In the genomic region with DNA sequence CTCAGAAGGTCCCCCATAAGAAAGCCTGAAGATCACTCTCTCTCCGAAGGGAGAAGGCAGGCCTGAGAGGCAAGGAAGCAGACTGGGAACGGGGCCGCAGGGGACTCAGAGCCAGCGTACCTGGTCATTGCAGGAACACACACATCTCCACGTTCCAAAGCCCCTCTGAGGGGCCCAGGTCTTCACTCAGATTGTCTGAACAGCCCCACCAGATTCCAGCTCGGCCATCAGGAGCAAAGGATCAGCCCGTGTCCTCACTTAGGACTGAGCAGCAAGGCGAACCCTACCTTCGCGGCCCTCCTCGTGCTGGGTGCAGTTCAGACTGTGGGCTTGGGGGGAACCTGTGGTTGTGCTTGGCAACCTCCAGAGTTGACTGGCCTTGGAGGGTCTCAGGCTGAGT, we compare ENCODE assay signal across 21 cellular contexts. TPM values are rescaled to one million over a fixed set of nuclear protein-coding genes. Genes with fewer than 3 reads are reported as not detected.
A peak's percentile ranks its signal among the peaks of the same experiment; 100 is the strongest.
DNase-seq lines count a peak whose midpoint lies in the region; ATAC-seq, FAIRE-seq and TF ChIP-seq lines count a peak whose summit lies in the region.
"Had no signal": no experiment of that assay in that cellular context is flagged by ENCODE, and none has a peak within 500 bp of the region (broad histone marks: within the 10 kb centered on the region; RNA-seq: fewer than 3 reads in every experiment).

No MANE protein-coding gene starts in this region.

- H3K27me3 Mint-ChIP-seq in mesothelial cell of epicardium (ENCODE audit: low read depth), result no peaks in the 10 kb centered on the region

- FAIRE-seq in K562 (lab: Jason Lieb, UNC), result no peak
- FAIRE-seq: A204.1, D721Med, G401.6, GM12892, GM18507, H54, HTR-8/SVneo had no signal

- CTCF ChIA-PET in K562 (lab: Yijun Ruan, JAX; ENCODE audit: low intra/inter-chr PET ratio), result no interaction called here

- H3K4ac ChIP-seq in trophoblast cell (ENCODE audit: low read depth, low read length), result no peak overlapping the region

- H3K36me3 ChIP-seq in K562 (ENCODE audit: control insufficient read depth, insufficient read depth, low read length), result no peaks in the 10 kb centered on the region
- H3K36me3 ChIP-seq in trophoblast cell (ENCODE audit: control insufficient read depth in 1 of 2, insufficient read depth in 2 of 2, low read length in 2 of 2), result no peaks in the 10 kb centered on the region
- no peaks in the 10 kb centered on the region for H3K36me3 ChIP-seq in mucosa of descending colon (ENCODE audit: low read depth)

- no peaks in the 10 kb centered on the region for H3K9me1 ChIP-seq in K562 (ENCODE audit: control insufficient read depth, insufficient read depth, low read length)

- H4K91ac ChIP-seq in trophoblast cell (ENCODE audit: low read depth, low read length), result peak overlapping the region; percentile 32

- POLR2A ChIA-PET in K562 (lab: Yijun Ruan, JAX), result no interaction called here

- H3K9me3 ChIP-seq in K562 (replicated peaks; ENCODE audit: control insufficient read depth, insufficient read depth, low read depth, low read length) (no peaks in the 10 kb centered on the region), trophoblast cell (ENCODE audit: insufficient read depth, low read depth, low read length) (no peaks in the 10 kb centered on the region), mucosa of descending colon (no peaks in the 10 kb centered on the region)
- H3K9me3 ChIP-seq: Caco-2 had no signal

- no peak for TF ChIP-seq CTCF in K562 (IDR thresholded peaks at IDR 0.05 in 2 of 3, conservative IDR thresholded peaks at IDR 0.05 in 1 of 3; ENCODE audit: insufficient read depth in 2 of 3, low read depth in 1 of 3, low read length in 3 of 3)
- no peak for TF ChIP-seq CTCF in mesothelial cell of epicardium (IDR thresholded peaks at IDR 0.05; ENCODE audit: unreplicated experiment)
- TF ChIP-seq CTCF in mucosa of descending colon (IDR thresholded peaks at IDR 0.05), result no peak

- H3K79me2 ChIP-seq in K562 (ENCODE audit: control insufficient read depth, insufficient read depth, low read length), result no peaks in the 10 kb centered on the region
- H3K79me2 ChIP-seq in trophoblast cell (ENCODE audit: control insufficient read depth, insufficient read depth, low read length, poor library complexity), result no peaks in the 10 kb centered on the region

- in situ Hi-C loops in K562 (cut with MboI), result no loop called here

- TF ChIP-seq POLR2A in K562 (conservative IDR thresholded peaks at IDR 0.05), result no peak

- under 1% methylated on average over 11 of the region's 11 CpGs for WGBS in K562 (ENCODE audit: insufficient coverage, low coverage, missing lambda C conversion rate)
- WGBS in trophoblast cell (ENCODE audit: extremely low coverage, insufficient coverage, insufficient read length), result no CpG with 5 or more reads among the region's 11 CpGs

- peak overlapping the region; percentile 4 for H3K27ac Mint-ChIP-seq in mesothelial cell of epicardium
- H3K27ac Mint-ChIP-seq: CD4-positive, alpha-beta T cell had no signal

- H3K14ac ChIP-seq in trophoblast cell (ENCODE audit: low read length), result no peak overlapping the region

- H3K9ac ChIP-seq in K562 (ENCODE audit: insufficient read depth in 1 of 2, low read depth in 2 of 2, low read length in 2 of 2) (no peak overlapping the region; a peak in 1 of 4 replicates), trophoblast cell (ENCODE audit: low read length) (no peak overlapping the region)

- no peak for TF ChIP-seq RAD21 in K562 (CRISPR knock-in tag; conservative IDR thresholded peaks at IDR 0.05 in 1 of 2, IDR thresholded peaks at IDR 0.05 in 1 of 2)

- no peak overlapping the region for H4K8ac ChIP-seq in trophoblast cell (ENCODE audit: low read depth, low read length)

- H4K20me1 ChIP-seq in K562 (replicated peaks; ENCODE audit: control insufficient read depth, insufficient read depth, low read length), result no peaks in the 10 kb centered on the region; the same call in 1 of the 2 replicates

- no TSS peak for BruUV-seq in K562 (replicated peaks; lab: Mats Ljungman, UMichigan)

- H3K27me3 ChIP-seq in K562 (ENCODE audit: control insufficient read depth in 2 of 2, insufficient read depth in 2 of 2, low read length in 2 of 2) (peaks cover 24 to 37% of the 10 kb centered on the region in 2 experiments), trophoblast cell (ENCODE audit: insufficient read depth, low read length) (no peaks in the 10 kb centered on the region)

- no peaks in the 10 kb centered on the region for H3K36me3 Mint-ChIP-seq in mesothelial cell of epicardium

- H2AK5ac ChIP-seq in trophoblast cell (ENCODE audit: low read length), result no peak overlapping the region

- H3K23ac ChIP-seq in trophoblast cell (ENCODE audit: low read length), result no peak overlapping the region

- no peaks in the 10 kb centered on the region for H3K79me1 ChIP-seq in trophoblast cell (ENCODE audit: low read length)

- H3K27ac ChIP-seq in K562 (ENCODE audit: extremely low read depth, low read depth, low read length) (no peak overlapping the region), trophoblast cell (ENCODE audit: low read depth, low read length) (no peak overlapping the region)
- H3K27ac ChIP-seq: C4-2B had no signal

- H2BK5ac ChIP-seq in trophoblast cell (ENCODE audit: low read depth, low read length, poor library complexity), result no peak overlapping the region

- H2AFZ ChIP-seq in K562 (ENCODE audit: low read depth, low read length) (no peak overlapping the region), trophoblast cell (ENCODE audit: insufficient read depth, low read length, poor library complexity) (no peak overlapping the region)

- no peak for TF ChIP-seq EP300 in K562 (IDR thresholded peaks at IDR 0.05; ENCODE audit: low read length)

- no peak overlapping the region for H3K4me3 Mint-ChIP-seq in mesothelial cell of epicardium
- H3K4me3 Mint-ChIP-seq: CD4-positive, alpha-beta T cell had no signal

- ATAC-seq in K562 (peak; percentile 37; the same call in 1 of the 3 replicates), GM18867 (IDR thresholded peaks at IDR 0.05; ENCODE audit: unreplicated experiment) (no peak), GM21723 (IDR thresholded peaks at IDR 0.05; ENCODE audit: unreplicated experiment) (no peak), mucosa of descending colon (no peak)

- intact Hi-C loops in K562 (cut with micrococcal nuclease) (no loop called here), mucosa of descending colon (cut with DNase I, micrococcal nuclease) (no loop called here)

- no peak overlapping the region for H2BK120ac ChIP-seq in trophoblast cell (ENCODE audit: insufficient read depth, low read length, poor library complexity)

- peaks cover 56% of the 10 kb centered on the region for H3K4me1 Mint-ChIP-seq in mesothelial cell of epicardium

- no peak for DNase-seq in K562 (ENCODE audit: extremely low read depth in 1 of 4, low spot score in 3 of 4)
- DNase-seq in mesothelial cell of epicardium (ENCODE audit: low spot score in 2 of 2, unreplicated experiment in 2 of 2), result no peak
- DNase-seq in trophoblast cell, result no peak
- DNase-seq in dermis blood vessel endothelial cell, result no peak
- no peak for DNase-seq in mucosa of descending colon
- DNase-seq: ACHN; AML-193; Caco-2; CD4-positive, alpha-beta T cell; IMR-90; KBM-7 had no signal

- H3K4me2 ChIP-seq in K562 (ENCODE audit: insufficient read depth, low read length) (no peak overlapping the region), trophoblast cell (ENCODE audit: low read length) (no peak overlapping the region)

- H3K4me3 ChIP-seq in K562 (no peak overlapping the region), trophoblast cell (ENCODE audit: low read depth, low read length) (no peak overlapping the region), mucosa of descending colon (no peak overlapping the region)

- H4K12ac ChIP-seq in trophoblast cell (ENCODE audit: low read depth, low read length), result no peak overlapping the region

- H3K9me3 Mint-ChIP-seq in mesothelial cell of epicardium, result no peaks in the 10 kb centered on the region
- H3K9me3 Mint-ChIP-seq: CD4-positive, alpha-beta T cell had no signal

- H3K18ac ChIP-seq in trophoblast cell (ENCODE audit: low read length), result no peak overlapping the region

- H3K4me1 ChIP-seq in K562 (replicated peaks in 1 of 2; ENCODE audit: control insufficient read depth in 2 of 2, insufficient read depth in 2 of 2, low read length in 2 of 2) (no peaks in the 10 kb centered on the region), trophoblast cell (ENCODE audit: control insufficient read depth in 1 of 2, insufficient read depth in 2 of 2, low read length in 2 of 2) (no peaks in the 10 kb centered on the region), mucosa of descending colon (ENCODE audit: low read depth) (no peaks in the 10 kb centered on the region)

- no peak overlapping the region for H2BK12ac ChIP-seq in trophoblast cell (ENCODE audit: low read length)

RNA-seq across cellular contexts. Expression of gene SOX13, which starts 43.9 kb away (rescaled TPM):
- 0.12 TPM in 1 of 2 replicates, not detected in the other for total RNA-seq in K562 (2011; cell fraction: chromatin; rRNA removed; ENCODE audit: low replicate concordance)
- total RNA-seq in K562 (2011; cell fraction: nucleolus; rRNA removed), result 0.13 TPM in 1 of 2 replicates, not detected in the other
- not detected in 2 replicates for total RNA-seq in K562 (2011; cell fraction: nucleoplasm; rRNA removed)
- not detected in 2 replicates for total RNA-seq in K562 (2014; rRNA removed)
- not detected in 2 replicates for total RNA-seq in K562 (2014; rRNA removed; fragmentation: Illumina TruSeq; extraction: Trizol)
- total RNA-seq in K562 (2015; rRNA removed; fragmentation: Illumina TruSeq; extraction: Trizol), result not detected in 2 replicates
- 0.25 and 0.35 TPM in 2 replicates for total RNA-seq in K562 (2021)
- polyA plus RNA-seq in K562 (2011; rRNA removed), result 0.06 and 0.11 TPM in 2 replicates
- 0.10 and 0.16 TPM in 2 replicates for polyA plus RNA-seq in K562 (2011; cell fraction: cytosol; rRNA removed)
- 0.13 and 0.31 TPM in 2 replicates for polyA plus RNA-seq in K562 (2011; cell fraction: nucleus; rRNA removed)
- 0.08 and 0.32 TPM in 2 replicates for polyA plus RNA-seq in K562 (2012)
- 0.03 TPM in 1 of 2 replicates, not detected in the other for polyA plus RNA-seq in K562 (2014; fragmentation: Illumina TruSeq; extraction: Trizol)
- polyA plus RNA-seq in K562 (2014; fragmentation: Nextera tagmentation; extraction: Ambion mirVana), result not detected
- polyA plus RNA-seq in K562 (2014; rRNA removed), result 0.07 TPM in 1 of 2 replicates, not detected in the other
- 0.11 and 0.21 TPM in 2 replicates for polyA minus RNA-seq in K562 (2011; rRNA and poly(A)+ RNA removed)
- 2.0 TPM in 1 of 2 replicates, not detected in the other for polyA minus RNA-seq in K562 (2011; cell fraction: cytosol; rRNA and poly(A)+ RNA removed)
- under 0.01 and 0.11 TPM in 2 replicates for polyA minus RNA-seq in K562 (2011; cell fraction: nucleus; rRNA and poly(A)+ RNA removed)
- 58.0 to 61.7 TPM (median 61.7 TPM) in 3 replicates for total RNA-seq in mesothelial cell of epicardium
- 79.8 and 85.3 TPM in 2 replicates for polyA plus RNA-seq in trophoblast cell (2013)
- total RNA-seq in dermis blood vessel endothelial cell, result 15.3 and 23.0 TPM in 2 replicates
- total RNA-seq in mucosa of descending colon, result 10 to 100 TPM; 39.8 to 69.2 (median 40.7) TPM

Comparison
In these comparisons a context has a peak if more than half of its experiments do, and no peak if none do; other contexts are left out.
1. RNA of gene SOX13, which starts 43.9 kb away (total RNA-seq): 58.0 to 61.7 TPM in mesothelial cell of epicardium, 39.8 to 69.2 TPM in mucosa of descending colon and 15.3 to 23.0 TPM in dermis blood vessel endothelial cell; 0.12 to 0.35 TPM in K562; every median in the first group is over 10 times any median in the second.